ENCODE assay signal across 1 cellular context in the genomic region with DNA sequence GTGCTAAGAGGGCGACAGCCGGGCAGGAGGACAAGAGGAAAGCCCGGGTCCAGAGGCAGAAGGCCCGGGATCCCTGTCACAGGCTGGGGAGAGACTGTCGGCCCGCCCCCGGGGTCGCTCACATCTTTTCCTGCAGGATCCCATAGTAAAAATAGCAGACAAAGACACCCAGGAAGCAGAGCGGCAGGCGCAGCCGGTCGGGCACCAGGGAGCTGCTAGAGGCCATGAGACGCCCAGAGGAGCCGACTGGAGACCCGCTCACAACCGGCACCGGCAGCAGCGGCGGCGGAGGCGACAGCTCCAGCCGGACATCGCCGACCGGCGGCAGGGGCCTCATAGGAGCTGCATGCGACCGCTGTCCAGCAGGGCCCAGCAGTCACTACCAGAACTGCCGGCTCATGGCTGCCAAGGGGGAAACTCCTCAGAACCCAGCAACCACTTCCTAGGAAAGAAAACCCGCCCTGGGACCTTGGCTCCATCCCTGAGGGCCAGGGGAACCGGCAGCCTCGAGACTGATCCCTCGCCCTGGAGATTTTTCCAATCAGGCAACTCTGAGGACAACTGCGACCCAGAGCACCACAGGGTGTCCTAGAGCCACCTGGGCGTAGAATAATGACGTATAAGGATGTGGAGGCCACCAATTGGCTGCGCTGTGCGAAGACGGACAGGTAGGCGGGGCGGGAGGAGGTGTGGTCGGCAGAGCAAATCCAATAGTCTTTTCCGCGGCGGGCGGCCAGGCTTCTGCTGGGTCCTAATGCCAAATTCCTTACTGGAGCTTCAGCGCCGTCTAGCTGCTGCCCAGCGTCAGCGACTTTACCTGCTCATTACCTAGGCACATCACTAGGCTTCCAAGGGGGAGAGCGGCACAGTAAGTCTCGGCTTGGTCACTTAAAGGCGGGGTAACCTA.
TF ChIP-seq lines count a peak whose summit lies in the region.

A gene with protein sequence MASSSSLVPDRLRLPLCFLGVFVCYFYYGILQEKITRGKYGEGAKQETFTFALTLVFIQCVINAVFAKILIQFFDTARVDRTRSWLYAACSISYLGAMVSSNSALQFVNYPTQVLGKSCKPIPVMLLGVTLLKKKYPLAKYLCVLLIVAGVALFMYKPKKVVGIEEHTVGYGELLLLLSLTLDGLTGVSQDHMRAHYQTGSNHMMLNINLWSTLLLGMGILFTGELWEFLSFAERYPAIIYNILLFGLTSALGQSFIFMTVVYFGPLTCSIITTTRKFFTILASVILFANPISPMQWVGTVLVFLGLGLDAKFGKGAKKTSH (minus strand): TSS at position 357 of the 907 bp plus-strand sequence. CDS start 131 bp downstream, at position 226.

TF ChIP-seq in HepG2, 621 proteins besides CTCF, POLR2A, EP300 and RAD21 (continued from another document and continues in another):
- TF ChIP-seq NFE2 (CRISPR knock-in tag; IDR thresholded peaks at IDR 0.05) (no peak), ZNF737 (CRISPR knock-in tag; IDR thresholded peaks at IDR 0.05; ENCODE audit: borderline replicate concordance) (no peak; the same call in 1 of the 2 replicates), HCFC1 (IDR thresholded peaks at IDR 0.05; ENCODE audit: low read depth, low read length) (peak; percentile 66), NAIF1 (CRISPR knock-in tag; IDR thresholded peaks at IDR 0.05; ENCODE audit: borderline replicate concordance) (peak; percentile 8; the same call in 1 of the 2 replicates), ELF1 (CRISPR knock-in tag; IDR thresholded peaks at IDR 0.05) (peak; percentile 87), ZNF3 (CRISPR knock-in tag; IDR thresholded peaks at IDR 0.05) (0 out of 2 replicates have a peak, but pooled peaks have one; percentile 17), RELA (CRISPR knock-in tag; IDR thresholded peaks at IDR 0.05) (no peak), ZNF841 (CRISPR knock-in tag; IDR thresholded peaks at IDR 0.05; ENCODE audit: borderline replicate concordance) (no peak), EZH2 (conservative IDR thresholded peaks at IDR 0.05; ENCODE audit: low read depth, low read length) (no peak), ZNF441 (CRISPR knock-in tag; IDR thresholded peaks at IDR 0.05; ENCODE audit: borderline replicate concordance) (peak; percentile 34; the same call in 1 of the 2 replicates), TBX3 (IDR thresholded peaks at IDR 0.05; ENCODE audit: borderline replicate concordance) (peak; percentile 78), ZSCAN21 (CRISPR knock-in tag; IDR thresholded peaks at IDR 0.05; ENCODE audit: borderline replicate concordance) (peak; percentile 40; the same call in 1 of the 2 replicates), ZNF484 (CRISPR knock-in tag; IDR thresholded peaks at IDR 0.05; ENCODE audit: borderline replicate concordance, low read depth) (no peak), NFKB2 (CRISPR knock-in tag; IDR thresholded peaks at IDR 0.05; ENCODE audit: borderline replicate concordance) (peak; percentile 90; the same call in 1 of the 2 replicates), PAF1 (CRISPR knock-in tag; IDR thresholded peaks at IDR 0.05) (no peak), NR2F6 (IDR thresholded peaks at IDR 0.05) (no peak), NR2F6 (CRISPR knock-in tag; IDR thresholded peaks at IDR 0.05) (0 out of 2 replicates have a peak, but pooled peaks have one; percentile 9), PHF5A (CRISPR knock-in tag; IDR thresholded peaks at IDR 0.05; ENCODE audit: low read depth, unreplicated experiment) (peak; percentile 97), RNF2 (conservative IDR thresholded peaks at IDR 0.05; ENCODE audit: low read depth) (0 out of 2 replicates have a peak, but pooled peaks have one; percentile 26), ZNF567 (CRISPR knock-in tag; IDR thresholded peaks at IDR 0.05; ENCODE audit: borderline replicate concordance) (peak; percentile 85; the same call in 1 of the 2 replicates)
- TF ChIP-seq, protein P1, sequence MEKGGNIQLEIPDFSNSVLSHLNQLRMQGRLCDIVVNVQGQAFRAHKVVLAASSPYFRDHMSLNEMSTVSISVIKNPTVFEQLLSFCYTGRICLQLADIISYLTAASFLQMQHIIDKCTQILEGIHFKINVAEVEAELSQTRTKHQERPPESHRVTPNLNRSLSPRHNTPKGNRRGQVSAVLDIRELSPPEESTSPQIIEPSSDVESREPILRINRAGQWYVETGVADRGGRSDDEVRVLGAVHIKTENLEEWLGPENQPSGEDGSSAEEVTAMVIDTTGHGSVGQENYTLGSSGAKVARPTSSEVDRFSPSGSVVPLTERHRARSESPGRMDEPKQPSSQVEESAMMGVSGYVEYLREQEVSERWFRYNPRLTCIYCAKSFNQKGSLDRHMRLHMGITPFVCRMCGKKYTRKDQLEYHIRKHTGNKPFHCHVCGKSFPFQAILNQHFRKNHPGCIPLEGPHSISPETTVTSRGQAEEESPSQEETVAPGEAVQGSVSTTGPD (CRISPR knock-in tag; IDR thresholded peaks at IDR 0.05) = 0 out of 2 replicates have a peak, but pooled peaks have one; percentile 67
- TF ChIP-seq, protein P2, sequence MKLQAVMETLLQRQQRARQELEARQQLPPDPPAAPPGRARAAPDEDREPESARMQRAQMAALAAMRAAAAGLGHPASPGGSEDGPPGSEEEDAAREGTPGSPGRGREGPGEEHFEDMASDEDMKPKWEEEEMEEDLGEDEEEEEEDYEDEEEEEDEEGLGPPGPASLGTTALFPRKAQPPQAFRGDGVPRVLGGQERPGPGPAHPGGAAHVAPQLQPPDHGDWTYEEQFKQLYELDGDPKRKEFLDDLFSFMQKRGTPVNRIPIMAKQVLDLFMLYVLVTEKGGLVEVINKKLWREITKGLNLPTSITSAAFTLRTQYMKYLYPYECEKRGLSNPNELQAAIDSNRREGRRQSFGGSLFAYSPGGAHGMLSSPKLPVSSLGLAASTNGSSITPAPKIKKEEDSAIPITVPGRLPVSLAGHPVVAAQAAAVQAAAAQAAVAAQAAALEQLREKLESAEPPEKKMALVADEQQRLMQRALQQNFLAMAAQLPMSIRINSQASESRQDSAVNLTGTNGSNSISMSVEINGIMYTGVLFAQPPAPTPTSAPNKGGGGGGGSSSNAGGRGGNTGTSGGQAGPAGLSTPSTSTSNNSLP (IDR thresholded peaks at IDR 0.05; ENCODE audit: low read depth, low read length) = peak; percentile 40; the same call in 1 of the 2 replicates
- TF ChIP-seq, protein P3, sequence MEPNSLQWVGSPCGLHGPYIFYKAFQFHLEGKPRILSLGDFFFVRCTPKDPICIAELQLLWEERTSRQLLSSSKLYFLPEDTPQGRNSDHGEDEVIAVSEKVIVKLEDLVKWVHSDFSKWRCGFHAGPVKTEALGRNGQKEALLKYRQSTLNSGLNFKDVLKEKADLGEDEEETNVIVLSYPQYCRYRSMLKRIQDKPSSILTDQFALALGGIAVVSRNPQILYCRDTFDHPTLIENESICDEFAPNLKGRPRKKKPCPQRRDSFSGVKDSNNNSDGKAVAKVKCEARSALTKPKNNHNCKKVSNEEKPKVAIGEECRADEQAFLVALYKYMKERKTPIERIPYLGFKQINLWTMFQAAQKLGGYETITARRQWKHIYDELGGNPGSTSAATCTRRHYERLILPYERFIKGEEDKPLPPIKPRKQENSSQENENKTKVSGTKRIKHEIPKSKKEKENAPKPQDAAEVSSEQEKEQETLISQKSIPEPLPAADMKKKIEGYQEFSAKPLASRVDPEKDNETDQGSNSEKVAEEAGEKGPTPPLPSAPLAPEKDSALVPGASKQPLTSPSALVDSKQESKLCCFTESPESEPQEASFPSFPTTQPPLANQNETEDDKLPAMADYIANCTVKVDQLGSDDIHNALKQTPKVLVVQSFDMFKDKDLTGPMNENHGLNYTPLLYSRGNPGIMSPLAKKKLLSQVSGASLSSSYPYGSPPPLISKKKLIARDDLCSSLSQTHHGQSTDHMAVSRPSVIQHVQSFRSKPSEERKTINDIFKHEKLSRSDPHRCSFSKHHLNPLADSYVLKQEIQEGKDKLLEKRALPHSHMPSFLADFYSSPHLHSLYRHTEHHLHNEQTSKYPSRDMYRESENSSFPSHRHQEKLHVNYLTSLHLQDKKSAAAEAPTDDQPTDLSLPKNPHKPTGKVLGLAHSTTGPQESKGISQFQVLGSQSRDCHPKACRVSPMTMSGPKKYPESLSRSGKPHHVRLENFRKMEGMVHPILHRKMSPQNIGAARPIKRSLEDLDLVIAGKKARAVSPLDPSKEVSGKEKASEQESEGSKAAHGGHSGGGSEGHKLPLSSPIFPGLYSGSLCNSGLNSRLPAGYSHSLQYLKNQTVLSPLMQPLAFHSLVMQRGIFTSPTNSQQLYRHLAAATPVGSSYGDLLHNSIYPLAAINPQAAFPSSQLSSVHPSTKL (CRISPR knock-in tag; IDR thresholded peaks at IDR 0.05) = no peak
- TF ChIP-seq, protein P4, sequence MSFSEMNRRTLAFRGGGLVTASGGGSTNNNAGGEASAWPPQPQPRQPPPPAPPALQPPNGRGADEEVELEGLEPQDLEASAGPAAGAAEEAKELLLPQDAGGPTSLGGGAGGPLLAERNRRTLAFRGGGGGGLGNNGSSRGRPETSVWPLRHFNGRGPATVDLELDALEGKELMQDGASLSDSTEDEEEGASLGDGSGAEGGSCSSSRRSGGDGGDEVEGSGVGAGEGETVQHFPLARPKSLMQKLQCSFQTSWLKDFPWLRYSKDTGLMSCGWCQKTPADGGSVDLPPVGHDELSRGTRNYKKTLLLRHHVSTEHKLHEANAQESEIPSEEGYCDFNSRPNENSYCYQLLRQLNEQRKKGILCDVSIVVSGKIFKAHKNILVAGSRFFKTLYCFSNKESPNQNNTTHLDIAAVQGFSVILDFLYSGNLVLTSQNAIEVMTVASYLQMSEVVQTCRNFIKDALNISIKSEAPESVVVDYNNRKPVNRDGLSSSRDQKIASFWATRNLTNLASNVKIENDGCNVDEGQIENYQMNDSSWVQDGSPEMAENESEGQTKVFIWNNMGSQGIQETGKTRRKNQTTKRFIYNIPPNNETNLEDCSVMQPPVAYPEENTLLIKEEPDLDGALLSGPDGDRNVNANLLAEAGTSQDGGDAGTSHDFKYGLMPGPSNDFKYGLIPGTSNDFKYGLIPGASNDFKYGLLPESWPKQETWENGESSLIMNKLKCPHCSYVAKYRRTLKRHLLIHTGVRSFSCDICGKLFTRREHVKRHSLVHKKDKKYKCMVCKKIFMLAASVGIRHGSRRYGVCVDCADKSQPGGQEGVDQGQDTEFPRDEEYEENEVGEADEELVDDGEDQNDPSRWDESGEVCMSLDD (CRISPR knock-in tag; IDR thresholded peaks at IDR 0.05; ENCODE audit: borderline replicate concordance) = no peak
- TF ChIP-seq, protein P5, sequence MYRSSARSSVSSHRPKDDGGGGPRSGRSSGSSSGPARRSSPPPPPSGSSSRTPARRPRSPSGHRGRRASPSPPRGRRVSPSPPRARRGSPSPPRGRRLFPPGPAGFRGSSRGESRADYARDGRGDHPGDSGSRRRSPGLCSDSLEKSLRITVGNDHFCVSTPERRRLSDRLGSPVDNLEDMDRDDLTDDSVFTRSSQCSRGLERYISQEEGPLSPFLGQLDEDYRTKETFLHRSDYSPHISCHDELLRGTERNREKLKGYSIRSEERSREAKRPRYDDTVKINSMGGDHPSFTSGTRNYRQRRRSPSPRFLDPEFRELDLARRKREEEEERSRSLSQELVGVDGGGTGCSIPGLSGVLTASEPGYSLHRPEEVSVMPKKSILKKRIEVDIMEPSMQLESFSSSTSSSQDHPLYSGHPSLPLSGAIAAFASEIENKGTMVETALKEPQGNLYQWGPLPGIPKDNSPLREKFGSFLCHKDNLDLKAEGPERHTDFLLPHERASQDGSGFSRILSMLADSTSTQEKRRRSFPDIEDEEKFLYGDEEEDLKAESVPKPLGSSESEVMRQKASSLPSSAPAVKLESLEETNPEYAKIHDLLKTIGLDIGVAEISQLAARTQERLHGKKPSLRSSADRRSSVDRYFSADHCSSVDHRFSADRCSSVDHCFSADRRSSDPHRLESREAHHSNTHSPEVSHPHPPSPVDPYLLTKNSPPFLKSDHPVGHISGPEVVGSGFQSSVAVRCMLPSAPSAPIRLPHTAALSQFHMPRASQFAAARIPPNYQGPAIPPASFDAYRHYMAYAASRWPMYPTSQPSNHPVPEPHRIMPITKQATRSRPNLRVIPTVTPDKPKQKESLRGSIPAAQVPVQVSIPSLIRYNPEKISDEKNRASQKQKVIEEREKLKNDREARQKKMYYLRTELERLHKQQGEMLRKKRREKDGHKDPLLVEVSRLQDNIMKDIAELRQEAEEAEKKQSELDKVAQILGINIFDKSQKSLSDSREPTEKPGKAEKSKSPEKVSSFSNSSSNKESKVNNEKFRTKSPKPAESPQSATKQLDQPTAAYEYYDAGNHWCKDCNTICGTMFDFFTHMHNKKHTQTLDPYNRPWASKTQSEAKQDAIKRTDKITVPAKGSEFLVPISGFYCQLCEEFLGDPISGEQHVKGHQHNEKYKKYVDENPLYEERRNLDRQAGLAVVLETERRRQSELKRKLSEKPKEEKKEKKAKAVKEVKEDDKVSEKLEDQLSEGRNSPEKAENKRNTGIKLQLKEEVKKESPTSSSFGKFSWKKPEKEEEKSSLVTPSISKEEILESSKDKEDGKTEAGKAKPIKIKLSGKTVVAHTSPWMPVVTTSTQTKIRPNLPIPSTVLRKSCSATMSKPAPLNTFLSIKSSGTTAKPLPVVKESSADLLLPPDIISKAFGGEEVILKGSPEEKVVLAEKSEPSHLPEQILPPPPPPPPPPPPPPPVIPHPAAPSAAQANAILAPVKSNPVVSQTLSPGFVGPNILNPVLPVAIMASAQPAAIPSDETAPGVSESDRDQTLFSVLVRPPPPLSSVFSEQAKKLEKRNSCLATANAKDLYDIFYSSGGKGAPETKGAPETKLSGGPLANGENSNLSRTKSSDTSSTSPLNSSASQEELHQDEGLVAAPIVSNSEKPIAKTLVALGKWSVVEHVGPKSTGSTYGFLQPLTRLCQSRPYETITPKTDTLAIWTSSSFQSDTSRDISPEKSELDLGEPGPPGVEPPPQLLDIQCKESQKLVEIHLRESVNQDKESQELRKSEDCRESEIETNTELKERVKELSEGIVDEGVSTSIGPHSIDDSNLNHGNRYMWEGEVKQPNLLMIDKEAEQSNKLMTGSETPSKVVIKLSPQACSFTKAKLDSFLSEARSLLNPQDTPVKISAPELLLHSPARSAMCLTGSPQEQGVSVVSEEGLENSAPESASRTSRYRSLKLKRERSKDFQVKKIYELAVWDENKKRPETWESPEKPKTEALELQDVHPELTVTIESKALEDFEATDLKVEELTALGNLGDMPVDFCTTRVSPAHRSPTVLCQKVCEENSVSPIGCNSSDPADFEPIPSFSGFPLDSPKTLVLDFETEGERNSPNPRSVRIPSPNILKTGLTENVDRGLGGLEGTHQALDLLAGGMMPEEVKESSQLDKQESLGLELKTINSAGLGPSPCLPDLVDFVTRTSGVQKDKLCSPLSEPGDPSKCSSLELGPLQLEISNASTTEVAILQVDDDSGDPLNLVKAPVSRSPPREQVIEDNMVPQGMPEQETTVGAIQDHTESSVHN (CRISPR knock-in tag; IDR thresholded peaks at IDR 0.05) = no peak
